ENCODE assay signal across 2 cellular contexts in the genomic region with DNA sequence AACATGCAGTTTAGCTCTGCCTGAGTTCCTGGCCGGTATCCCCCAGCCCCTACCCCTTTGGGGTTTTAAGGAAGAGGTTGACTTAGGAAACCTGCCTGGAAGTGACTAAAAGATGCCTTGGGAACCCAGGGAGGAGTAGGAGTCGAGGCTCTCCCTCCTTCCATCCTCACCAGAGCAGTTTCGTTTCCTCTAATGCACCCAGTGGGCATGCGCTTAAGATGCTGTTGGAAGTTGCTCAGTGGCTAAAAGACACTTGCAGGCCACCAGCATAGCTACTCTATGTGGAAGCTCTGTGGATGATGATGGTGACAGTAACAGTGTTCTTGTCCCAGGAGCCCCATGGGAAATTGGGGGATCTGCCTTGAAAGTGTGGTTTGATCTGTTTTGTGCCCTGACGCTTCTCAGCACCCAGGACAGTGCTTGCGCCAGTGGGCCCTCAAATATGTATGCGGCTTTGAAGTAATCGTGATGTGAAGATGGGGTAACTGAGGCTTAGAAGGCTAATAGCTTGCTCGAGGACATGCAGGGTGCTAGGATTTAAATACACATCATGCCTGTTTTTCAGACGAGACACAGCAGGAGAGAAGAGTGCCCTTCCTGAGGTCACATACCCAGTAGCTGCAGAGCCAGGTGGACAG.
TF ChIP-seq lines count a peak whose summit lies in the region.

No MANE protein-coding gene starts in this region.

TF ChIP-seq in SK-N-SH, 30 proteins besides CTCF, POLR2A, EP300 and RAD21 (continued from another document):
- TF ChIP-seq, protein P1, sequence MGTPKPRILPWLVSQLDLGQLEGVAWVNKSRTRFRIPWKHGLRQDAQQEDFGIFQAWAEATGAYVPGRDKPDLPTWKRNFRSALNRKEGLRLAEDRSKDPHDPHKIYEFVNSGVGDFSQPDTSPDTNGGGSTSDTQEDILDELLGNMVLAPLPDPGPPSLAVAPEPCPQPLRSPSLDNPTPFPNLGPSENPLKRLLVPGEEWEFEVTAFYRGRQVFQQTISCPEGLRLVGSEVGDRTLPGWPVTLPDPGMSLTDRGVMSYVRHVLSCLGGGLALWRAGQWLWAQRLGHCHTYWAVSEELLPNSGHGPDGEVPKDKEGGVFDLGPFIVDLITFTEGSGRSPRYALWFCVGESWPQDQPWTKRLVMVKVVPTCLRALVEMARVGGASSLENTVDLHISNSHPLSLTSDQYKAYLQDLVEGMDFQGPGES (IDR thresholded peaks at IDR 0.05; ENCODE audit: low read depth, low read length): no peak
- TF ChIP-seq, protein P2, sequence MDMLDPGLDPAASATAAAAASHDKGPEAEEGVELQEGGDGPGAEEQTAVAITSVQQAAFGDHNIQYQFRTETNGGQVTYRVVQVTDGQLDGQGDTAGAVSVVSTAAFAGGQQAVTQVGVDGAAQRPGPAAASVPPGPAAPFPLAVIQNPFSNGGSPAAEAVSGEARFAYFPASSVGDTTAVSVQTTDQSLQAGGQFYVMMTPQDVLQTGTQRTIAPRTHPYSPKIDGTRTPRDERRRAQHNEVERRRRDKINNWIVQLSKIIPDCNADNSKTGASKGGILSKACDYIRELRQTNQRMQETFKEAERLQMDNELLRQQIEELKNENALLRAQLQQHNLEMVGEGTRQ (IDR thresholded peaks at IDR 0.05; ENCODE audit: borderline replicate concordance, low read depth, low read length): no peak
- no peak for TF ChIP-seq ELF1 (IDR thresholded peaks at IDR 0.05)

TF ChIP-seq in SK-N-SH treated with all-trans-retinoic acid at 6 μM for 48 hours, 23 proteins besides CTCF, POLR2A, EP300 and RAD21 (continued from another document):
- TF ChIP-seq, protein P3, sequence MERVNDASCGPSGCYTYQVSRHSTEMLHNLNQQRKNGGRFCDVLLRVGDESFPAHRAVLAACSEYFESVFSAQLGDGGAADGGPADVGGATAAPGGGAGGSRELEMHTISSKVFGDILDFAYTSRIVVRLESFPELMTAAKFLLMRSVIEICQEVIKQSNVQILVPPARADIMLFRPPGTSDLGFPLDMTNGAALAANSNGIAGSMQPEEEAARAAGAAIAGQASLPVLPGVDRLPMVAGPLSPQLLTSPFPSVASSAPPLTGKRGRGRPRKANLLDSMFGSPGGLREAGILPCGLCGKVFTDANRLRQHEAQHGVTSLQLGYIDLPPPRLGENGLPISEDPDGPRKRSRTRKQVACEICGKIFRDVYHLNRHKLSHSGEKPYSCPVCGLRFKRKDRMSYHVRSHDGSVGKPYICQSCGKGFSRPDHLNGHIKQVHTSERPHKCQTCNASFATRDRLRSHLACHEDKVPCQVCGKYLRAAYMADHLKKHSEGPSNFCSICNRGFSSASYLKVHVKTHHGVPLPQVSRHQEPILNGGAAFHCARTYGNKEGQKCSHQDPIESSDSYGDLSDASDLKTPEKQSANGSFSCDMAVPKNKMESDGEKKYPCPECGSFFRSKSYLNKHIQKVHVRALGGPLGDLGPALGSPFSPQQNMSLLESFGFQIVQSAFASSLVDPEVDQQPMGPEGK (CRISPR knock-in tag; IDR thresholded peaks at IDR 0.05; ENCODE audit: borderline replicate concordance): no peak
- TF ChIP-seq ZC3H10 (CRISPR knock-in tag; IDR thresholded peaks at IDR 0.05) (no peak), TCF4 (CRISPR knock-in tag; IDR thresholded peaks at IDR 0.05; ENCODE audit: borderline replicate concordance) (no peak)
- TF ChIP-seq, protein P4, sequence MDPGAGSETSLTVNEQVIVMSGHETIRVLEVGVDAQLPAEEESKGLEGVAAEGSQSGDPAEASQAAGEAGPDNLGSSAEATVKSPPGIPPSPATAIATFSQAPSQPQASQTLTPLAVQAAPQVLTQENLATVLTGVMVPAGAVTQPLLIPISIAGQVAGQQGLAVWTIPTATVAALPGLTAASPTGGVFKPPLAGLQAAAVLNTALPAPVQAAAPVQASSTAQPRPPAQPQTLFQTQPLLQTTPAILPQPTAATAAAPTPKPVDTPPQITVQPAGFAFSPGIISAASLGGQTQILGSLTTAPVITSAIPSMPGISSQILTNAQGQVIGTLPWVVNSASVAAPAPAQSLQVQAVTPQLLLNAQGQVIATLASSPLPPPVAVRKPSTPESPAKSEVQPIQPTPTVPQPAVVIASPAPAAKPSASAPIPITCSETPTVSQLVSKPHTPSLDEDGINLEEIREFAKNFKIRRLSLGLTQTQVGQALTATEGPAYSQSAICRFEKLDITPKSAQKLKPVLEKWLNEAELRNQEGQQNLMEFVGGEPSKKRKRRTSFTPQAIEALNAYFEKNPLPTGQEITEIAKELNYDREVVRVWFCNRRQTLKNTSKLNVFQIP (CRISPR knock-in tag; IDR thresholded peaks at IDR 0.05; ENCODE audit: borderline replicate concordance, low read depth): no peak
